In genomic region chr3:126952261-126952982, GRCh38 we compare ENCODE assay signal across 25 cellular contexts. TPM values are rescaled to one million over a fixed set of nuclear protein-coding genes. Genes with fewer than 3 reads are reported as not detected.
DNase-seq lines count a peak whose midpoint lies in the region; ATAC-seq, FAIRE-seq and TF ChIP-seq lines count a peak whose summit lies in the region.
"Had no signal": no experiment of that assay in that cellular context is flagged by ENCODE, and none has a peak within 500 bp of the region (broad histone marks: within the 10 kb centered on the region; RNA-seq: fewer than 3 reads in every experiment).

No MANE protein-coding gene starts in this region.

- ATAC-seq in Right ventricle myocardium superior (ENCODE audit: poor library complexity): no peak
- ATAC-seq in aorta (ENCODE audit: low FRiP score): no peak
- ATAC-seq in GM21447 (IDR thresholded peaks at IDR 0.05; ENCODE audit: unreplicated experiment): no peak
- no peak for ATAC-seq in GM18519 (IDR thresholded peaks at IDR 0.05; ENCODE audit: low FRiP score, unreplicated experiment)

- H3K27me3 ChIP-seq in H1 (replicated peaks in 1 of 4; ENCODE audit: control insufficient read depth in 3 of 4, extremely low read depth in 1 of 4, insufficient read depth in 3 of 4, low read length in 3 of 4) (no peaks in the 10 kb centered on the region), osteoblast (ENCODE audit: insufficient read depth, low read length) (no peaks in the 10 kb centered on the region), aorta (ENCODE audit: control insufficient read depth in 1 of 2, insufficient read depth in 2 of 2, low read length in 1 of 2) (no peaks in the 10 kb centered on the region)
- H3K27me3 ChIP-seq: BE2C had no signal

- H3K27ac ChIP-seq in H1 (ENCODE audit: low read depth, low read length): no peak overlapping the region
- H3K27ac ChIP-seq in osteoblast (ENCODE audit: low read depth, low read length): no peak overlapping the region
- H3K27ac ChIP-seq in aorta (ENCODE audit: low read depth in 1 of 2, low read length in 2 of 2): no peak overlapping the region
- H3K27ac ChIP-seq: RWPE1 had no signal

- no peak for TF ChIP-seq POLR2A in H1 (IDR thresholded peaks at IDR 0.05; ENCODE audit: control extremely low read depth in 1 of 2, low read depth in 2 of 2, low read length in 2 of 2)

- H3K4ac ChIP-seq in H1 (replicated peaks; ENCODE audit: insufficient read length, low read depth, low read length): no peak overlapping the region

- 0 out of 2 replicates have a peak overlapping the region, but pooled peaks have one; percentile 9 for H2BK12ac ChIP-seq in H1 (ENCODE audit: low read depth, low read length)

- no peak overlapping the region for H3K9ac ChIP-seq in H1 (replicated peaks in 1 of 4; ENCODE audit: extremely low read depth in 1 of 4, low read depth in 3 of 4, low read length in 3 of 4)

- no peaks in the 10 kb centered on the region for H3K36me3 ChIP-seq in H1 (ENCODE audit: control insufficient read depth in 2 of 4, insufficient read depth in 4 of 4, low read length in 3 of 4)
- no peaks in the 10 kb centered on the region for H3K36me3 ChIP-seq in osteoblast (ENCODE audit: insufficient read depth, low read length)
- no peaks in the 10 kb centered on the region for H3K36me3 ChIP-seq in aorta (ENCODE audit: control insufficient read depth in 1 of 2, insufficient read depth in 2 of 2, low read length in 1 of 2)
- H3K36me3 ChIP-seq: BE2C had no signal

- no peaks in the 10 kb centered on the region for H3K23me2 ChIP-seq in H1 (ENCODE audit: low read depth, low read length)

- H3K4me3 ChIP-seq in H1 (ENCODE audit: extremely low read depth in 1 of 4, insufficient read depth in 2 of 4, low read depth in 3 of 4, low read length in 4 of 4) (no peak overlapping the region), osteoblast (ENCODE audit: insufficient read depth, low read length) (no peak overlapping the region), aorta (ENCODE audit: low read length in 2 of 2) (no peak overlapping the region)

- no peak overlapping the region for H3K4me2 ChIP-seq in H1 (ENCODE audit: insufficient read depth in 1 of 2, low read depth in 2 of 2, low read length in 2 of 2)
- no peak overlapping the region for H3K4me2 ChIP-seq in osteoblast (ENCODE audit: insufficient read depth, low read length)

- FAIRE-seq in H1 (lab: Jason Lieb, UNC): no peak
- FAIRE-seq: GM19239, H54 had no signal

- no peak overlapping the region for H4K5ac ChIP-seq in H1 (ENCODE audit: insufficient read length, low read depth, low read length)

- H4K20me1 ChIP-seq in H1 (replicated peaks in 1 of 2; ENCODE audit: control insufficient read depth in 1 of 2, insufficient read depth in 2 of 2, low read length in 2 of 2): peaks cover 0 to 2% of the 10 kb centered on the region in 2 experiments
- H4K20me1 ChIP-seq in osteoblast (ENCODE audit: insufficient read depth, low read length): no peaks in the 10 kb centered on the region

- no peak for TF ChIP-seq RAD21 in H1 (IDR thresholded peaks at IDR 0.05 in 1 of 2, conservative IDR thresholded peaks at IDR 0.05 in 1 of 2; ENCODE audit: low read depth in 2 of 2, low read length in 2 of 2)

- CTCF ChIA-PET in H1 (lab: Charles Lee; ENCODE audit: partially characterized antibody): interaction anchor here (1.0 to 3.7 kb wide), 3 partner anchors 16 to 201 kb away, joined by 3 to 13 read pairs (median 3); no protein-coding TSS in a partner anchor

- H3K79me1 ChIP-seq in H1 (ENCODE audit: low read depth, low read length): no peaks in the 10 kb centered on the region

- no peak overlapping the region for H3K23ac ChIP-seq in H1 (ENCODE audit: insufficient read length)

- H2AFZ ChIP-seq in H1 (ENCODE audit: low read length): no peak overlapping the region
- H2AFZ ChIP-seq in osteoblast (ENCODE audit: low read length): no peak overlapping the region

- WGBS in H1 (ENCODE audit: extremely low coverage in 1 of 2, insufficient coverage in 1 of 2, insufficient read length in 1 of 2, insufficient replicate concordance in 2 of 2, low coverage in 1 of 2, low lambda C conversion rate in 2 of 2, missing lambda C conversion rate in 1 of 2), 2 experiments: 89 to 100% methylated on average over 2 to 8 of the region's 10 CpGs
- WGBS in aorta, 2 donors: 98% methylated on average over 10 of the region's 10 CpGs

- no peak overlapping the region for H2BK5ac ChIP-seq in H1 (ENCODE audit: low read depth, low read length)

- POLR2A ChIA-PET in H1 (lab: Charles Lee; ENCODE audit: partially characterized antibody): no interaction called here

- H4K91ac ChIP-seq in H1 (replicated peaks; ENCODE audit: insufficient read length, low read length): no peak overlapping the region

- H3K14ac ChIP-seq in H1 (ENCODE audit: insufficient read length): no peak overlapping the region

- H4K8ac ChIP-seq in H1 (ENCODE audit: extremely low read depth, insufficient read depth, low read length): no peak overlapping the region

- no peak overlapping the region for H2AK5ac ChIP-seq in H1 (ENCODE audit: low read depth, low read length)

- no peaks in the 10 kb centered on the region for H3K9me3 ChIP-seq in H1 (ENCODE audit: insufficient read depth in 2 of 2, low read depth in 1 of 2, low read length in 1 of 2)
- H3K9me3 ChIP-seq in osteoblast (ENCODE audit: low read depth, low read length): no peaks in the 10 kb centered on the region
- no peaks in the 10 kb centered on the region for H3K9me3 ChIP-seq in aorta (ENCODE audit: control insufficient read depth, low read length)
- H3K9me3 ChIP-seq: BE2C had no signal

- H3K79me2 ChIP-seq in H1 (ENCODE audit: control insufficient read depth in 1 of 2, insufficient read depth in 2 of 2, low read length in 2 of 2) (no peaks in the 10 kb centered on the region), osteoblast (ENCODE audit: insufficient read depth, low read length) (no peaks in the 10 kb centered on the region)

- no peak overlapping the region for H2BK15ac ChIP-seq in H1 (ENCODE audit: low read length)

- peak; percentile 71 for DNase-seq in cardiac septum (ENCODE audit: low spot score)
- no peak for DNase-seq in Right ventricle myocardium superior
- DNase-seq in H1 (ENCODE audit: low read depth in 1 of 2, low spot score in 2 of 2): no peak
- DNase-seq in osteoblast (ENCODE audit: insufficient read length, low spot score, missing footprints): peak; percentile 65
- DNase-seq in aorta: peak; percentile 40 to 48
- DNase-seq in effector CD4-positive, alpha-beta T cell: no peak
- DNase-seq: 8988T; ACHN; BE2C; CD8-positive, alpha-beta memory T cell; DMS 273 treated with DMSO at 0.1 percent for 48 hours; DMS79 treated with DMSO at 0.1 percent for 48 hours; Karpas-422; NCI-H1092; NCI-H1417 treated with DMSO at 0.1 percent for 48 hours; NCI-H1694 treated with DMSO at 0.1 percent for 48 hours; NCI-H2081; NCI-H2227 treated with DMSO at 0.1 percent for 48 hours; NCI-H526 treated with DMSO at 0.1 percent for 48 hours had no signal

- no peak overlapping the region for H3K18ac ChIP-seq in H1 (ENCODE audit: extremely low read depth, low read length)

- TF ChIP-seq EP300 in H1 (IDR thresholded peaks at IDR 0.05; ENCODE audit: borderline replicate concordance in 1 of 2, low read depth in 2 of 2, low read length in 2 of 2): no peak

- no peak overlapping the region for H3K56ac ChIP-seq in H1 (replicated peaks; ENCODE audit: insufficient read length, low read depth, low read length)

- no peaks in the 10 kb centered on the region for H3K4me1 ChIP-seq in H1 (replicated peaks in 1 of 4; ENCODE audit: control insufficient read depth in 3 of 4, insufficient read depth in 4 of 4, low read length in 3 of 4)
- H3K4me1 ChIP-seq in osteoblast (ENCODE audit: insufficient read depth, low read length): no peaks in the 10 kb centered on the region
- H3K4me1 ChIP-seq in aorta (ENCODE audit: control insufficient read depth in 1 of 2, insufficient read depth in 2 of 2, low read length in 2 of 2): no peaks in the 10 kb centered on the region
- H3K4me1 ChIP-seq: BE2C had no signal

- intact Hi-C loops in cardiac septum (cut with DNase I): no loop called here
- intact Hi-C loops in Right ventricle myocardium superior (cut with DNase I): no loop called here
- intact Hi-C loops in aorta (cut with DNase I): no loop called here

- TF ChIP-seq CTCF in H1 (IDR thresholded peaks at IDR 0.05; ENCODE audit: control extremely low read depth in 1 of 3, insufficient read depth in 1 of 3, low read depth in 1 of 3, low read length in 3 of 3) (no peak), osteoblast (IDR thresholded peaks at IDR 0.05; ENCODE audit: extremely low read depth, low read depth, low read length) (no peak)

- H2BK120ac ChIP-seq in H1 (replicated peaks; ENCODE audit: low read depth, low read length): no peak overlapping the region

- H2BK20ac ChIP-seq in H1 (ENCODE audit: low read length): no peak overlapping the region

TF ChIP-seq in H1, 55 proteins besides CTCF, POLR2A, EP300 and RAD21:
- TF ChIP-seq KDM4A (IDR thresholded peaks at IDR 0.05; ENCODE audit: low read depth, low read length, severe bottlenecking): no peak
- no peak for TF ChIP-seq CEBPB (IDR thresholded peaks at IDR 0.05; ENCODE audit: low read depth, low read length)
- no peak for TF ChIP-seq SIN3A (conservative IDR thresholded peaks at IDR 0.05 in 1 of 2, IDR thresholded peaks at IDR 0.05 in 1 of 2; ENCODE audit: low read depth in 1 of 2, low read length in 2 of 2)
- no peak for TF ChIP-seq CHD1 (IDR thresholded peaks at IDR 0.05; ENCODE audit: low read depth, low read length)
- TF ChIP-seq CTBP2 (IDR thresholded peaks at IDR 0.05; ENCODE audit: borderline replicate concordance, insufficient read depth, insufficient read length, low read length): no peak

RNA-seq across cellular contexts. Expression of gene PLXNA1, which starts 30.5 kb away (rescaled TPM):
- total RNA-seq in cardiac septum (31.6 TPM), Right ventricle myocardium superior (23.2 TPM), osteoblast (91.3 and 107 TPM in 2 replicates), aorta (10 to 100 TPM; 28.7 to 51.3 TPM)
- 47.5 and 50.8 TPM in 2 replicates for total RNA-seq in H1 (2021; fragmentation: NEBNext Ultra II Directional; extraction: Animal tissue kit (Norgen Biotek cat#: 25700))
- polyA plus RNA-seq in H1 (2011; rRNA removed) (54.9 and 81.4 TPM in 2 replicates), aorta (10 to 100 TPM in 1 of 2 donors, 1 to 10 TPM in 1; 6.0 to 13.9 TPM)
- 51.2 TPM for polyA plus RNA-seq in H1 (2011; cell fraction: cytosol; rRNA removed)
- 191 TPM for polyA plus RNA-seq in H1 (2011; cell fraction: nucleus; rRNA removed)
- polyA plus RNA-seq in H1 (2012, experiment 1 of 2): 36.1 to 53.1 TPM (median 42.4 TPM) in 4 replicates
- 26.1 TPM for polyA plus RNA-seq in H1 (2012, experiment 2 of 2)
- 40.4 TPM for polyA plus RNA-seq in H1 (2013, experiment 1 of 2)
- 38.5 TPM for polyA plus RNA-seq in H1 (2013, experiment 2 of 2)
- 104 and 131 TPM in 2 replicates for polyA minus RNA-seq in H1 (2011; rRNA and poly(A)+ RNA removed)
- polyA minus RNA-seq in H1 (2011; cell fraction: cytosol; rRNA and poly(A)+ RNA removed): 53.8 TPM
- polyA minus RNA-seq in H1 (2011; cell fraction: nucleus; rRNA and poly(A)+ RNA removed): 70.5 TPM
- polyA plus RNA-seq: CD14-positive monocyte had no signal

Comparison
In these comparisons a context has a peak if more than half of its experiments do, and no peak if none do; other contexts are left out.
1. DNase-seq: peak in cardiac septum (single experiment), osteoblast (single experiment) and aorta (2 of 2); none in Right ventricle myocardium superior (single experiment), H1 (0 of 2) and effector CD4-positive, alpha-beta T cell (single experiment).